In genomic region chr14:99554757-99555531, GRCh38 we compare ENCODE assay signal across 1 cellular context.
A peak's percentile ranks its signal among the peaks of the same experiment; 100 is the strongest.
TF ChIP-seq lines count a peak whose summit lies in the region.

No MANE protein-coding gene starts in this region.

TF ChIP-seq in K562, 482 proteins besides CTCF, POLR2A, EP300 and RAD21:
- 0 out of 2 replicates have a peak, but pooled peaks have one; percentile 31 for TF ChIP-seq BCOR (IDR thresholded peaks at IDR 0.05)
- TF ChIP-seq DDX20 (tag; IDR thresholded peaks at IDR 0.05; ENCODE audit: low read depth) = no peak
- no peak for TF ChIP-seq GTF2A2 (tag; IDR thresholded peaks at IDR 0.05)
- no peak for TF ChIP-seq MEIS2 (IDR thresholded peaks at IDR 0.05; ENCODE audit: partially characterized antibody)
- peak; percentile 18 for TF ChIP-seq RBM25 (IDR thresholded peaks at IDR 0.05; ENCODE audit: low read depth, low read length, severe bottlenecking)
- TF ChIP-seq HDAC2 (IDR thresholded peaks at IDR 0.05) = no peak
- peak; percentile 51 for TF ChIP-seq ZFP36 (IDR thresholded peaks at IDR 0.05; ENCODE audit: low read depth, low read length, partially characterized antibody)
- TF ChIP-seq ZNF407 (IDR thresholded peaks at IDR 0.05; ENCODE audit: low read depth) = no peak
